Comparison of ENCODE assay signal across 8 cellular contexts in the genomic region with DNA sequence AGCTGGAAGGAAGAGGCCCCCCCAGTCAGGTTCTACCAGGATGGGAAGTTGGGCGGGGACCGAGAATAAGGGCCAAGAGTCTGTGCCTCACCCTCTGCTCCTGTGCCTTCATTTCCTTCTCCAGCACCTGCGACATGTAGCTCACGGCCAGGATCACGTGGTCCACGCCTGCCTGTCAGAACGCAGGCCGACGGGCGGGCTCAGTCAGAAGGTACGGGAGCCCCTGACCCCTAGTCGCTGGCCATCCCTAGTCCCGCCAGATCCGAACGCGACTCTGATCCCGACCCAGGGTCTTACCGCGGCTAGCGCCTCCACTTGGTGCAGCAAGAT. TPM values are rescaled to one million over a fixed set of nuclear protein-coding genes. Genes with fewer than 3 reads are reported as not detected.
DNase-seq lines count a peak whose midpoint lies in the region; ATAC-seq and TF ChIP-seq lines count a peak whose summit lies in the region.

No MANE protein-coding gene starts in this region.

- H3K36me3 Mint-ChIP-seq in activated naive CD8-positive, alpha-beta T cell = no peaks in the 10 kb centered on the region

- H3K27ac Mint-ChIP-seq in activated naive CD8-positive, alpha-beta T cell = peak overlapping the region; percentile 92

- DNase-seq in AG20443 (ENCODE audit: low spot score) (peak; percentile 39), H7 (peak; percentile 86), RKO (ENCODE audit: low spot score) (peak; percentile 56), heart left ventricle (peak in 4 of 5 donors; percentile 57 to 75 (median 70)), posterior cingulate gyrus (peak in 8 of 10 donors; percentile 33 to 93 (median 68)), vagina (ENCODE audit: extremely low spot score in 2 of 2) (peak in 1 of 2 donors; percentile 92), retina (no peak)

- H3K27me3 Mint-ChIP-seq in activated naive CD8-positive, alpha-beta T cell = no peaks in the 10 kb centered on the region

- H3K27ac ChIP-seq in heart left ventricle (peak overlapping the region; percentile 60 to 98 (median 92)), vagina (peak overlapping the region; percentile 90)

- no peak for TF ChIP-seq POLR2A in heart left ventricle (IDR thresholded peaks at IDR 0.05)
- TF ChIP-seq POLR2A in vagina (IDR thresholded peaks at IDR 0.05) = no peak

- peaks cover 5% of the 10 kb centered on the region; the same call in 1 of the 2 replicates for H3K27me3 ChIP-seq in H7 (ENCODE audit: control insufficient read depth, insufficient read depth, low read length)
- no peaks in the 10 kb centered on the region for H3K27me3 ChIP-seq in heart left ventricle
- no peaks in the 10 kb centered on the region for H3K27me3 ChIP-seq in vagina

- intact Hi-C loops in heart left ventricle (cut with DNase I) = loop anchor here in 3 of 10 donors (5.0 kb wide), 2 partner anchors 64 to 179 kb away; partner anchors contain the start of genes IP6K1 (in 2 of the 3) and MST1R (in 1 of the 3)
- intact Hi-C loops in posterior cingulate gyrus (cut with DNase I) = loop anchor here (5.0 to 10.0 kb wide), 3 partner anchors 64 to 112 kb away; partner anchors contain the start of genes INKA1 and IP6K1
- intact Hi-C loops in vagina (cut with DNase I) = loop anchor here (10.0 kb wide), 1 partner anchor 122 kb away; no protein-coding TSS in a partner anchor

- TF ChIP-seq CTCF in heart left ventricle (IDR thresholded peaks at IDR 0.05) (no peak), vagina (IDR thresholded peaks at IDR 0.05) (no peak)

- peaks cover 23% of the 10 kb centered on the region for H3K4me1 Mint-ChIP-seq in activated naive CD8-positive, alpha-beta T cell (ENCODE audit: low read depth)

- peak overlapping the region; percentile 82 for H3K4me3 ChIP-seq in H7 (ENCODE audit: insufficient read depth, low read depth, low read length)
- H3K4me3 ChIP-seq in heart left ventricle = peak overlapping the region; percentile 73 to 100 (median 96)
- peak overlapping the region; percentile 88 to 93 for H3K4me3 ChIP-seq in vagina

- no peaks in the 10 kb centered on the region for H3K9me3 ChIP-seq in heart left ventricle
- H3K9me3 ChIP-seq in vagina = no peaks in the 10 kb centered on the region

- peak in 3 of 4 donors; percentile 5 to 20 (median 9) for ATAC-seq in heart left ventricle

- WGBS in heart left ventricle, 4 donors = 0 to 2% (median 1%) methylated on average over 17 to 20 of the region's 20 CpGs

- H3K4me1 ChIP-seq in heart left ventricle = peaks cover 13 to 43% (median 28%) of the 10 kb centered on the region in 12 donors
- H3K4me1 ChIP-seq in vagina = peaks cover 45% of the 10 kb centered on the region

- peaks cover 21% of the 10 kb centered on the region for H3K36me3 ChIP-seq in H7 (replicated peaks; ENCODE audit: control insufficient read depth, insufficient read depth, low read length)
- H3K36me3 ChIP-seq in heart left ventricle = peaks cover 2 to 53% (median 45%) of the 10 kb centered on the region in 9 donors
- H3K36me3 ChIP-seq in vagina = peaks cover 0 to 29% of the 10 kb centered on the region in 2 donors

- H3K9me3 Mint-ChIP-seq in activated naive CD8-positive, alpha-beta T cell (ENCODE audit: low read depth) = no peaks in the 10 kb centered on the region

- H3K4me3 Mint-ChIP-seq in activated naive CD8-positive, alpha-beta T cell = peak overlapping the region; percentile 93

RNA-seq across cellular contexts. Expression of gene GMPPB, which starts 0.5 kb away (rescaled TPM):
- total RNA-seq in H7 (2014; rRNA removed; shearing (Covaris generic)) = 24.6 and 43.5 TPM in 2 replicates
- total RNA-seq in heart left ventricle (10 to 100 TPM in 8 of 9 donors, 1 to 10 TPM in 1; 9.4 to 21.8 (median 13.7) TPM), vagina (19.9 TPM)
- 10 to 100 TPM in 1 of 2 donors, 1 to 10 TPM in 1; 7.6 to 53.7 TPM for polyA plus RNA-seq in heart left ventricle

RNA-seq across cellular contexts. Expression of gene AMIGO3, which starts 3.8 kb away (rescaled TPM):
- total RNA-seq in H7 (2014; rRNA removed; shearing (Covaris generic)) = 5.7 and 5.8 TPM in 2 replicates
- total RNA-seq in heart left ventricle (1 to 10 TPM in 1 of 9 donors, under 1 TPM in 2, not detected in 6; 0.14 to 1.4 (median 0.40) TPM), vagina (not detected)
- under 1 TPM; 0.69 to 0.76 TPM for polyA plus RNA-seq in heart left ventricle

RNA-seq across cellular contexts. Expression of gene RNF123, which starts 33.9 kb away (rescaled TPM):
- 22.1 and 31.2 TPM in 2 replicates for total RNA-seq in H7 (2014; rRNA removed; shearing (Covaris generic))
- total RNA-seq in heart left ventricle (10 to 100 TPM; 44.6 to 61.4 (median 49.5) TPM), vagina (25.8 TPM)
- polyA plus RNA-seq in heart left ventricle = 10 to 100 TPM; 27.7 to 28.5 TPM

RNA-seq across cellular contexts. Expression of gene MST1, which starts 34.0 kb away (rescaled TPM):
- total RNA-seq in H7 (2014; rRNA removed; shearing (Covaris generic)) = 10.8 and 11.0 TPM in 2 replicates
- total RNA-seq in heart left ventricle = 10 to 100 TPM in 1 of 9 donors, 1 to 10 TPM in 8; 1.8 to 29.4 (median 3.2) TPM
- 1 to 10 TPM; 2.0 to 4.4 TPM for polyA plus RNA-seq in heart left ventricle
- 10.8 TPM for total RNA-seq in vagina

RNA-seq across cellular contexts. Expression of gene APEH, which starts 49.1 kb away (rescaled TPM):
- total RNA-seq in H7 (2014; rRNA removed; shearing (Covaris generic)) = 236 and 260 TPM in 2 replicates
- total RNA-seq in heart left ventricle = 100 to 1,000 TPM in 6 of 9 donors, 10 to 100 TPM in 3; 74.6 to 136 (median 105) TPM
- polyA plus RNA-seq in heart left ventricle = 10 to 100 TPM; 18.3 to 84.9 TPM
- 53.3 TPM for total RNA-seq in vagina
